In the genomic region with DNA sequence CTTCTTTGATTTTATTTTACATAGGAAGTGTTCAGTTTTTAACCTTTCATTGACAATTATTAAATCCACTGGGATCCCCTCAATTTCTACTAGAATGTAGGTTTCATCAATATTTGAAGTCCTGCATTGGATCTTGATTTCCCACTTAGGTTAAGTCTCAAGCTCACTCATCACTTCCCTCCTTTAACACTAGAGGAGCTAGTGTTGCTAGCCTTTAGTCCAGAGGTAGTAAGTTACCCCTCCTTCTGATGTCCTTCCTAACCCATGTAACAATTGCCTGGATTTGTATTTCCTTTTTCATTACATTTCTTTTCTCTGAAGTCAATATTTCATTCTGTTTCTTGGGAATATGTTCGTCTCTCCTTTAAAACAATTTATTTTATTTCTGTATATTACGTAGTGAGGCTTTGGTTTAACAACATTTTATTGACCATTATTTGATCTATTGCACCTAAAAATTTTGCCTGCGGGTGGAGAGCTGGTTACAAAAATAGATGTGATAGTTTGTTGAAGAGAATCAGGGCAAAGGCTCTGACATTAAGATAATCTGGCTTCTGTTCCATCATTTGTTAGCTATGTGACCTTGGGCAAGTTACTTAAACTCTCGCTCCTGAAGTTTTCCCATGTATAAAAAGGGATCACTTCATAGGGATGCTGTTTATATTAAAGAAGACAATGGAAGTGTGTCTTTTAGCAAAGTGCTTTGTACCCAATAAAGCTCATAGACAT, we compare ENCODE assay signal across 14 cellular contexts.
A peak's percentile ranks its signal among the peaks of the same experiment; 100 is the strongest.
DNase-seq lines count a peak whose midpoint lies in the region; ATAC-seq and TF ChIP-seq lines count a peak whose summit lies in the region.
"Had no signal": no experiment of that assay in that cellular context is flagged by ENCODE, and none has a peak within 500 bp of the region (broad histone marks: within the 10 kb centered on the region; RNA-seq: fewer than 3 reads in every experiment).

No MANE protein-coding gene starts in this region.

- H3K27ac Mint-ChIP-seq in chondrocyte (ENCODE audit: unreplicated experiment) = no peak overlapping the region
- no peak overlapping the region for H3K27ac Mint-ChIP-seq in mesothelial cell of epicardium
- H3K27ac Mint-ChIP-seq: T-helper 17 cell had no signal

- no peaks in the 10 kb centered on the region for H3K27me3 ChIP-seq in osteoblast (ENCODE audit: insufficient read depth, low read length)
- H3K27me3 ChIP-seq: right lobe of liver had no signal

- DNase-seq in NCI-H69 (lab: John Stamatoyannopoulos, UW) = peak; percentile 27
- no peak for DNase-seq in chondrocyte (ENCODE audit: low spot score)
- DNase-seq in osteoblast (ENCODE audit: insufficient read length, low spot score, missing footprints) = no peak
- DNase-seq in sciatic nerve (ENCODE audit: low spot score) = no peak
- DNase-seq in mesothelial cell of epicardium (ENCODE audit: low spot score in 2 of 2, unreplicated experiment in 2 of 2) = no peak
- DNase-seq: activated CD4-positive, alpha-beta T cell treated with anti-CD3 and anti-CD28 coated beads, Interleukin-2, amount 50 U/mL, for 48 hours; COR-L47; KG1; right lobe of liver; substantia nigra; T-helper 17 cell had no signal

- peaks cover 14% of the 10 kb centered on the region for H3K4me1 Mint-ChIP-seq in chondrocyte (ENCODE audit: low read depth)
- H3K4me1 Mint-ChIP-seq in mesothelial cell of epicardium = no peaks in the 10 kb centered on the region
- H3K4me1 Mint-ChIP-seq: central memory CD8-positive, alpha-beta T cell; T-helper 17 cell had no signal

- intact Hi-C loops in sciatic nerve (cut with DNase I) = no loop called here

- H3K36me3 Mint-ChIP-seq in chondrocyte (ENCODE audit: low read depth) (no peaks in the 10 kb centered on the region), mesothelial cell of epicardium (no peaks in the 10 kb centered on the region)

- no peaks in the 10 kb centered on the region for H3K4me1 ChIP-seq in osteoblast (ENCODE audit: insufficient read depth, low read length)
- H3K4me1 ChIP-seq: right lobe of liver had no signal

- no peak overlapping the region for H3K27ac ChIP-seq in osteoblast (ENCODE audit: low read depth, low read length)
- H3K27ac ChIP-seq: right lobe of liver had no signal

- peak; percentile 34 for TF ChIP-seq CTCF in GM12873 (IDR thresholded peaks at IDR 0.05; ENCODE audit: insufficient read depth, low read depth, low read length, missing control alignments)
- peak; percentile 43 for TF ChIP-seq CTCF in chondrocyte (IDR thresholded peaks at IDR 0.05)
- TF ChIP-seq CTCF in osteoblast (IDR thresholded peaks at IDR 0.05; ENCODE audit: extremely low read depth, low read depth, low read length) = peak; percentile 17
- TF ChIP-seq CTCF in mesothelial cell of epicardium (IDR thresholded peaks at IDR 0.05; ENCODE audit: unreplicated experiment) = no peak

- H3K9me3 Mint-ChIP-seq in chondrocyte (ENCODE audit: low read depth) = no peaks in the 10 kb centered on the region
- H3K9me3 Mint-ChIP-seq in mesothelial cell of epicardium = no peaks in the 10 kb centered on the region
- H3K9me3 Mint-ChIP-seq: central memory CD8-positive, alpha-beta T cell had no signal

- H3K27me3 Mint-ChIP-seq in chondrocyte (ENCODE audit: low read depth) = no peaks in the 10 kb centered on the region
- H3K27me3 Mint-ChIP-seq in mesothelial cell of epicardium (ENCODE audit: low read depth) = peaks cover 2% of the 10 kb centered on the region
- H3K27me3 Mint-ChIP-seq: central memory CD8-positive, alpha-beta T cell; T-helper 17 cell had no signal

- no peak for ATAC-seq in HG02970 (IDR thresholded peaks at IDR 0.05; ENCODE audit: low FRiP score, unreplicated experiment)
- ATAC-seq in sciatic nerve = no peak
- ATAC-seq: right lobe of liver, T-helper 17 cell had no signal

- no peak overlapping the region for H3K4me3 ChIP-seq in osteoblast (ENCODE audit: insufficient read depth, low read length)
- H3K4me3 ChIP-seq: right lobe of liver had no signal

- H4K20me1 ChIP-seq in osteoblast (ENCODE audit: insufficient read depth, low read length) = no peaks in the 10 kb centered on the region

- no peak overlapping the region for H3K4me2 ChIP-seq in osteoblast (ENCODE audit: insufficient read depth, low read length)

- H3K4me3 Mint-ChIP-seq in chondrocyte (ENCODE audit: unreplicated experiment) = no peak overlapping the region
- H3K4me3 Mint-ChIP-seq in mesothelial cell of epicardium = no peak overlapping the region
- H3K4me3 Mint-ChIP-seq: central memory CD8-positive, alpha-beta T cell; T-helper 17 cell had no signal

- no peak overlapping the region for H2AFZ ChIP-seq in osteoblast (ENCODE audit: low read length)

- no peaks in the 10 kb centered on the region for H3K9me3 ChIP-seq in osteoblast (ENCODE audit: low read depth, low read length)
- H3K9me3 ChIP-seq: right lobe of liver had no signal

- H3K36me3 ChIP-seq in osteoblast (ENCODE audit: insufficient read depth, low read length) = no peaks in the 10 kb centered on the region
- H3K36me3 ChIP-seq: right lobe of liver had no signal

- no peaks in the 10 kb centered on the region for H3K79me2 ChIP-seq in osteoblast (ENCODE audit: insufficient read depth, low read length)
